In genomic region chr5:16564468-16564867, GRCh38 we compare ENCODE assay signal across 17 cellular contexts. TPM values are rescaled to one million over a fixed set of nuclear protein-coding genes. Genes with fewer than 3 reads are reported as not detected.
A peak's percentile ranks its signal among the peaks of the same experiment; 100 is the strongest.
DNase-seq lines count a peak whose midpoint lies in the region; ATAC-seq lines count a peak whose summit lies in the region.
"Had no signal": no experiment of that assay in that cellular context is flagged by ENCODE, and none has a peak within 500 bp of the region (broad histone marks: within the 10 kb centered on the region; RNA-seq: fewer than 3 reads in every experiment).

No MANE protein-coding gene starts in this region.

- H3K27ac ChIP-seq in cingulate gyrus (ENCODE audit: low read depth, low read length) (peak overlapping the region; percentile 81), right cardiac atrium (ENCODE audit: low read length) (peak overlapping the region; percentile 78), temporal lobe (ENCODE audit: low read depth, low read length) (peak overlapping the region; percentile 67)
- H3K27ac ChIP-seq: BLaER1 had no signal

- no peak overlapping the region for H3K4me3 ChIP-seq in right cardiac atrium (ENCODE audit: low read length)
- H3K4me3 ChIP-seq: BLaER1 had no signal

- intact Hi-C loops in Right ventricle myocardium inferior (cut with DNase I), result no loop called here
- intact Hi-C loops in cardiac septum (cut with DNase I), result no loop called here
- intact Hi-C loops in right cardiac atrium (cut with DNase I), result no loop called here

- H3K9me3 ChIP-seq in right cardiac atrium (ENCODE audit: control insufficient read depth, low read length), result no peaks in the 10 kb centered on the region
- H3K9me3 ChIP-seq: BLaER1 had no signal

- ATAC-seq in Right ventricle myocardium inferior, result peak; percentile 40
- ATAC-seq in right cardiac atrium, result peak; percentile 43 to 56
- no peak for ATAC-seq in GM18907 (IDR thresholded peaks at IDR 0.05; ENCODE audit: unreplicated experiment)
- ATAC-seq in HG03196 (IDR thresholded peaks at IDR 0.05; ENCODE audit: unreplicated experiment), result no peak
- ATAC-seq: HepG2 had no signal

- H3K27me3 ChIP-seq in right cardiac atrium (ENCODE audit: control insufficient read depth, insufficient read depth), result no peaks in the 10 kb centered on the region
- H3K27me3 ChIP-seq: BLaER1 had no signal

- 52% methylated on average over 4 of the region's 4 CpGs for WGBS in right cardiac atrium

- DNase-seq in Right ventricle myocardium inferior (ENCODE audit: missing footprints), result no peak
- no peak for DNase-seq in cardiac septum (ENCODE audit: low spot score)
- no peak for DNase-seq in right cardiac atrium
- DNase-seq in EL, result no peak
- DNase-seq: CD8-positive, alpha-beta memory T cell; DMS53; KBM-7; NCI-H1105 treated with DMSO at 0.1 percent for 48 hours; NCI-H1694 treated with DMSO at 0.1 percent for 48 hours; NCI-H510A; NCI-H774 had no signal

- H3K4me1 ChIP-seq in right cardiac atrium (ENCODE audit: control insufficient read depth, insufficient read depth, low read length), result no peaks in the 10 kb centered on the region
- H3K4me1 ChIP-seq: BLaER1 had no signal

RNA-seq across cellular contexts. Expression of gene RETREG1, which starts 52.3 kb away (rescaled TPM):
- total RNA-seq in Right ventricle myocardium inferior (197 TPM), cardiac septum (105 TPM), right cardiac atrium (100 to 1,000 TPM; 123 to 209 (median 152) TPM), temporal lobe (56.5 TPM)
- polyA plus RNA-seq in right cardiac atrium, result 114 TPM
- total RNA-seq: HepG2 had no signal

Comparison
In these comparisons a context has a peak if more than half of its experiments do, and no peak if none do; other contexts are left out.
1. ATAC-seq: peak in Right ventricle myocardium inferior (single experiment) and right cardiac atrium (2 of 2); none in GM18907 (single experiment) and HG03196 (single experiment).
2. Peak in every context shown above with its lines, with median percentiles within 50 percentile points of each other: H3K27ac ChIP-seq.